In the genomic region with DNA sequence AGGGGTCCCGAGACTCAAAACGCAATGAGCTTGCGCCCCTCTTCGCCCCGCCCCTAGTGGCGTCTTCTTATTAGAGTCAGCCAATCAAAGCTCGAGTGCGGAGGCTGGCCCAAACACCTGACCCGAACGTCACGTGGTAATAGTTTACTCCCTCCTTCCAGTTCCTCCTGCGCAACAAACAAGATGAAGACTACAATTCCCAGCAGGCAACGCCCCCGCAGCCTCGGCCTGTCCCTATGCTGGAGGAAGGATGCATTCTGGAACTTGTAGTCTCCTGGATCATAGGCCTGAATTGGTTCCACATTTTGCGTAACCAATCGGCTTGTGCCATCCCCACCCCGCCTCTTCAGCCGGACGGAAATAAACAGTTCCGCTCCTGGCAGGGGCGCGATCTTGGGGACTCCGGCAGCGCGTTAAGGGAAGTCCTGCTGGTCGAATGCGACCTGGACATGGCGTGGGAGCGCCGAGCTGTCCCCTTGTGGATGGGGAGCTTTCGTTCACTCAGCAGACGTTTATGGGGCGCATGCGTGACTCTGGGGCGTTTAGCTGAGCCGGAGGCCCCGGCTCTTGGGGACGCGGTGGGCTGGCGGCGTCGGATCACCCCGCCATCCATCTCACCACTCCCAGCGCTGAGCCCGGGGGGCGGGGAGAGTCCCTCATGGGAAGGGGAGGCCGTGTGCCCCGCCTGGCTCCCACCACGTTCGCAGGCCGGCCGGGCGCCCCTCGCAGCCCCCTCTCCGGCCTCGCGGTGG, we compare ENCODE assay signal across 8 cellular contexts. TPM values are rescaled to one million over a fixed set of nuclear protein-coding genes. Genes with fewer than 3 reads are reported as not detected.
DNase-seq lines count a peak whose midpoint lies in the region; ATAC-seq and TF ChIP-seq lines count a peak whose summit lies in the region.

Gene WBP2, minus strand, starts transcription at position 26 of the 752 bp plus-strand sequence. CDS start 38 bp downstream, outside the sequence.

- H3K18ac ChIP-seq in mesenchymal stem cell (ENCODE audit: low read depth in 1 of 2, low read length in 2 of 2) = peak within 1 kb of the TSS; percentile 80 to 95

- no peak for TF ChIP-seq CTCF in Calu3 (IDR thresholded peaks at IDR 0.05; ENCODE audit: unreplicated experiment)

- peak within 1 kb of the TSS; percentile 89 for H3K4me3 ChIP-seq in endocrine pancreas (ENCODE audit: control insufficient read depth, insufficient read depth, low read length)
- H3K4me3 ChIP-seq in mesenchymal stem cell (ENCODE audit: insufficient read depth in 1 of 2, low read depth in 1 of 2, low read length in 2 of 2) = peak within 1 kb of the TSS; percentile 76 to 90

- H2AK5ac ChIP-seq in mesenchymal stem cell (ENCODE audit: low read length, severe bottlenecking) = peak within 1 kb of the TSS; percentile 28

- H3K9me3 ChIP-seq in endocrine pancreas (ENCODE audit: control insufficient read depth, low read length) (no peaks in the 10 kb centered on the region), mesenchymal stem cell (ENCODE audit: control insufficient read depth, low read length) (no peaks in the 10 kb centered on the region)

- CTCF ChIA-PET in Calu3 (lab: Charles Lee) = interaction anchor here (0.5 to 3.2 kb wide), 18 partner anchors 10 to 408 kb away, joined by 3 to 46 read pairs (median 5); partner anchors contain the start of genes SMIM5, TRIM47, TRIM65 and UNC13D

- H3K4me1 ChIP-seq in endocrine pancreas (ENCODE audit: control insufficient read depth, insufficient read depth, low read length) (peaks cover 4% of the 10 kb centered on the region), mesenchymal stem cell (ENCODE audit: control insufficient read depth, insufficient read depth, low read depth, low read length) (peaks cover 9% of the 10 kb centered on the region)

- no peaks in the 10 kb centered on the region for H3K9me3 Mint-ChIP-seq in Calu3 (ENCODE audit: low read depth, unreplicated experiment)

- peak within 1 kb of the TSS; percentile 89 for H3K4me2 ChIP-seq in mesenchymal stem cell (ENCODE audit: low read length, poor library complexity, severe bottlenecking)

- H2AFZ ChIP-seq in mesenchymal stem cell (ENCODE audit: low read depth, low read length) = peak within 1 kb of the TSS; percentile 60

- no peak within 1 kb of the TSS for H3K4me3 Mint-ChIP-seq in Calu3 (ENCODE audit: low read depth, unreplicated experiment)

- no peak within 1 kb of the TSS for H3K27ac Mint-ChIP-seq in Calu3 (ENCODE audit: unreplicated experiment)

- intact Hi-C loops in Calu3 (cut with micrococcal nuclease; ENCODE audit: unreplicated experiment) = no loop called here

- H3K4me1 Mint-ChIP-seq in Calu3 (ENCODE audit: low read depth, unreplicated experiment) = peaks cover 8% of the 10 kb centered on the region

- peak; percentile 78 for ATAC-seq in GM21381 (IDR thresholded peaks at IDR 0.05; ENCODE audit: unreplicated experiment)

- H3K79me1 ChIP-seq in mesenchymal stem cell (replicated peaks; ENCODE audit: low read length, poor library complexity, severe bottlenecking) = peaks cover 3% of the 10 kb centered on the region

- H3K9ac ChIP-seq in endocrine pancreas (ENCODE audit: control insufficient read depth, insufficient read depth, low read length) (peak within 1 kb of the TSS; percentile 86), mesenchymal stem cell (ENCODE audit: low read length) (peak within 1 kb of the TSS; percentile 94)

- peak within 1 kb of the TSS; percentile 77 to 85 for H3K4ac ChIP-seq in mesenchymal stem cell (ENCODE audit: low read depth in 1 of 2, low read length in 2 of 2)

- DNase-seq in Calu3 (peak; percentile 95), HUDEP-2 (lab: John Stamatoyannopoulos, UW; ENCODE audit: unreplicated experiment in 76 of 76) (peak in 75 of 76 experiments; percentile 61 to 100 (median 98)), NOMO-1 treated with dmso at 0.1 percent for 144 hours (lab: John Stamatoyannopoulos, UW; ENCODE audit: unreplicated experiment) (peak; percentile 99), mesenchymal stem cell (peak; percentile 100)
- DNase-seq in activated CD8-positive, alpha-beta memory T cell treated with anti-CD3 and anti-CD28 coated beads for 48 hours (ENCODE audit: low read depth in 2 of 3, low spot score in 2 of 3) = peak; percentile 81 to 94 (median 92)
- DNase-seq in stimulated activated CD8-positive, alpha-beta memory T cell treated with anti-CD3 and anti-CD28 coated beads, Interleukin-12 subunit alpha, Interleukin-12 subunit beta, amount 100 ng/mL, for 4 hours (ENCODE audit: low read depth) = peak; percentile 93

- H3K23ac ChIP-seq in mesenchymal stem cell (ENCODE audit: low read length in 2 of 2) = peak within 1 kb of the TSS in 1 of 2 experiments; percentile 23

- H3K36me3 ChIP-seq in endocrine pancreas (ENCODE audit: control insufficient read depth, insufficient read depth, low read length) (peaks cover 7% of the 10 kb centered on the region), mesenchymal stem cell (ENCODE audit: control insufficient read depth in 1 of 2, insufficient read depth in 2 of 2, low read depth in 1 of 2, low read length in 2 of 2) (peaks cover 11 to 20% of the 10 kb centered on the region in 2 experiments)

- no peaks in the 10 kb centered on the region for H3K27me3 Mint-ChIP-seq in Calu3 (ENCODE audit: unreplicated experiment)

- H2BK120ac ChIP-seq in mesenchymal stem cell (ENCODE audit: low read depth, low read length) = peak within 1 kb of the TSS; percentile 93

- H4K8ac ChIP-seq in mesenchymal stem cell (ENCODE audit: low read length) = peak within 1 kb of the TSS; percentile 83

- BruUV-seq in Calu3 (replicated peaks; lab: Mats Ljungman, UMichigan) = TSS peak; percentile 84

- peak within 1 kb of the TSS; percentile 44 for H4K91ac ChIP-seq in mesenchymal stem cell (ENCODE audit: low read length)

- H2BK15ac ChIP-seq in mesenchymal stem cell (ENCODE audit: low read depth, poor library complexity, severe bottlenecking) = peak within 1 kb of the TSS; percentile 34

- peak within 1 kb of the TSS; percentile 85 for H2BK5ac ChIP-seq in mesenchymal stem cell (ENCODE audit: low read depth, low read length, poor library complexity, severe bottlenecking)

- peak within 1 kb of the TSS in 1 of 2 experiments; percentile 44 for H3K14ac ChIP-seq in mesenchymal stem cell (ENCODE audit: low read length in 2 of 2)

- H3K36me3 Mint-ChIP-seq in Calu3 (ENCODE audit: insufficient read depth, unreplicated experiment) = peaks cover 30% of the 10 kb centered on the region

- H3K27me3 ChIP-seq in endocrine pancreas (ENCODE audit: control insufficient read depth, insufficient read depth, low read length) (no peaks in the 10 kb centered on the region), mesenchymal stem cell (ENCODE audit: control insufficient read depth in 1 of 2, insufficient read depth in 1 of 2, low read length in 2 of 2) (no peaks in the 10 kb centered on the region)

- whole genome bisulfite sequencing in mesenchymal stem cell = under 1% methylated on average over 56 of the region's 58 CpGs

- H2BK12ac ChIP-seq in mesenchymal stem cell (ENCODE audit: low read length in 2 of 2) = peak within 1 kb of the TSS in 1 of 2 experiments; percentile 82

- H3K27ac ChIP-seq in mesenchymal stem cell (ENCODE audit: low read length, poor library complexity, severe bottlenecking) = peak within 1 kb of the TSS; percentile 87

RNA-seq across cellular contexts. Expression of gene WBP2, which starts in this region (rescaled TPM):
- 126 and 133 TPM in 2 replicates for total RNA-seq in Calu3 (2022)
- 173 TPM for polyA plus RNA-seq in mesenchymal stem cell (2013, experiment 1 of 2)
- polyA plus RNA-seq in mesenchymal stem cell (2013, experiment 2 of 2) = 171 TPM

Comparison
In these comparisons a context has a peak if more than half of its experiments do, and no peak if none do; other contexts are left out.
1. Peak in every context shown above with its lines: DNase-seq, ATAC-seq, H3K4me3 ChIP-seq and H3K27ac ChIP-seq.